Comparison of ENCODE assay signal across 8 cellular contexts in genomic region chr19:39125554-39126311, GRCh38. TPM values are rescaled to one million over a fixed set of nuclear protein-coding genes. Genes with fewer than 3 reads are reported as not detected.
DNase-seq lines count a peak whose midpoint lies in the region; ATAC-seq and TF ChIP-seq lines count a peak whose summit lies in the region.

Gene PAK4, plus strand, starts transcription at chr19:39125786. Its CDS starts 43,768 bp downstream, at chr19:39169554.

- H3K9me3 ChIP-seq in CD4-positive, alpha-beta memory T cell (ENCODE audit: control insufficient read depth in 1 of 2, low read length in 2 of 2) = no peaks in the 10 kb centered on the region
- H3K9me3 ChIP-seq in ectodermal cell (ENCODE audit: control insufficient read depth, low read length) (no peaks in the 10 kb centered on the region), lower lobe of right lung (no peaks in the 10 kb centered on the region)

- no peaks in the 10 kb centered on the region for H3K36me3 ChIP-seq in CD4-positive, alpha-beta memory T cell (ENCODE audit: insufficient read depth, low read length)
- no peaks in the 10 kb centered on the region for H3K36me3 ChIP-seq in ectodermal cell (ENCODE audit: control insufficient read depth, insufficient read depth, low read length)
- H3K36me3 ChIP-seq in lower lobe of right lung = no peaks in the 10 kb centered on the region

- H3K4me1 Mint-ChIP-seq in CD4-positive, alpha-beta memory T cell = peaks cover 23 to 65% (median 42%) of the 10 kb centered on the region in 4 donors

- peak within 1 kb of the TSS; percentile 95 to 99 (median 98) for H3K4me3 Mint-ChIP-seq in CD4-positive, alpha-beta memory T cell

- peak within 1 kb of the TSS; percentile 76 for H3K27ac ChIP-seq in CD4-positive, alpha-beta memory T cell (ENCODE audit: low read depth, low read length)
- H3K27ac ChIP-seq in ectodermal cell (ENCODE audit: insufficient read depth, low read depth, low read length, poor library complexity, severe bottlenecking) (peak within 1 kb of the TSS; percentile 92), lower lobe of right lung (peak within 1 kb of the TSS; percentile 76)

- POLR2A ChIA-PET in CD4-positive, alpha-beta memory T cell (lab: Charles Lee; ENCODE audit: partially characterized antibody) = interaction anchor here (0.7 to 2.2 kb wide), 5 partner anchors 202 to 320 kb away, joined by 3 to 6 read pairs (median 3); partner anchors contain the start of genes GMFG, MED29, PAF1 and RPS16

- peak within 1 kb of the TSS; percentile 73 to 82 for H3K4me3 ChIP-seq in CD4-positive, alpha-beta memory T cell (ENCODE audit: low read length in 2 of 2)
- peak within 1 kb of the TSS; percentile 89 for H3K4me3 ChIP-seq in ectodermal cell (ENCODE audit: insufficient read depth, low read depth, low read length)
- H3K4me3 ChIP-seq in lower lobe of right lung = peak within 1 kb of the TSS; percentile 92

- peak within 1 kb of the TSS; percentile 95 to 100 (median 99) for H3K27ac Mint-ChIP-seq in CD4-positive, alpha-beta memory T cell

- ATAC-seq in GM19463 (IDR thresholded peaks at IDR 0.05; ENCODE audit: unreplicated experiment) (peak; percentile 98), lower lobe of right lung (peak; percentile 98)

- DNase-seq in CD4-positive, alpha-beta memory T cell = peak; percentile 94 to 96 (median 95)
- peak; percentile 97 for DNase-seq in HS-27A (ENCODE audit: low read depth)
- DNase-seq in NK-92 (lab: John Stamatoyannopoulos, UW; ENCODE audit: unreplicated experiment) = peak; percentile 77
- peak; percentile 93 to 94 for DNase-seq in activated CD8-positive, alpha-beta memory T cell treated with anti-CD3 and anti-CD28 coated beads for 1 hour (ENCODE audit: extremely low read depth in 1 of 2, low read depth in 1 of 2)
- peak; percentile 98 for DNase-seq in lower lobe of right lung
- peak; percentile 98 for DNase-seq in stimulated activated CD4-positive, alpha-beta T cell treated with anti-CD3 and anti-CD28 coated beads, TNF-alpha, amount 100 ng/mL, for 24 hours (ENCODE audit: low read depth in 3 of 3)

- peaks cover 3% of the 10 kb centered on the region in 2 donors for H3K27me3 Mint-ChIP-seq in CD4-positive, alpha-beta memory T cell

- peaks cover 0 to 2% of the 10 kb centered on the region in 2 donors for H3K36me3 Mint-ChIP-seq in CD4-positive, alpha-beta memory T cell

- intact Hi-C loops in CD4-positive, alpha-beta memory T cell (cut with micrococcal nuclease) = loop anchor here (1.0 to 5.0 kb wide), 2 partner anchors 217 to 267 kb away; partner anchors contain the start of genes MED29, PAF1 and SAMD4B
- intact Hi-C loops in lower lobe of right lung (cut with DNase I) = loop anchor here (10.0 kb wide), 1 partner anchor 199 kb away; the partner anchor contains the start of gene LRFN1

- CTCF ChIA-PET in CD4-positive, alpha-beta memory T cell (lab: Charles Lee; ENCODE audit: partially characterized antibody) = interaction anchor here (0.9 to 8.0 kb wide), 3 partner anchors 15 to 203 kb away, joined by 3 to 57 read pairs (median 4); no protein-coding TSS in a partner anchor

- TF ChIP-seq CTCF in lower lobe of right lung (IDR thresholded peaks at IDR 0.05) = no peak

- no peaks in the 10 kb centered on the region for H3K27me3 ChIP-seq in CD4-positive, alpha-beta memory T cell (ENCODE audit: insufficient read depth, low read length)
- H3K27me3 ChIP-seq in ectodermal cell (ENCODE audit: control insufficient read depth, insufficient read depth, low read length, poor library complexity, severe bottlenecking) (no peaks in the 10 kb centered on the region), lower lobe of right lung (ENCODE audit: low read depth) (no peaks in the 10 kb centered on the region)

- WGBS in ectodermal cell, 2 experiments = 1% methylated on average over 64 of the region's 64 CpGs

- peaks cover 26% of the 10 kb centered on the region for H3K4me1 ChIP-seq in CD4-positive, alpha-beta memory T cell (ENCODE audit: insufficient read depth, low read length)
- H3K4me1 ChIP-seq in ectodermal cell (ENCODE audit: control insufficient read depth, insufficient read depth, low read length) (peaks cover 10% of the 10 kb centered on the region), lower lobe of right lung (peaks cover 64% of the 10 kb centered on the region)

- no peaks in the 10 kb centered on the region for H3K9me3 Mint-ChIP-seq in CD4-positive, alpha-beta memory T cell

RNA-seq across cellular contexts. Expression of gene PAK4, which starts in this region (rescaled TPM):
- 10 to 100 TPM; 13.1 to 15.7 TPM for total RNA-seq in CD4-positive, alpha-beta memory T cell
- polyA plus RNA-seq in CD4-positive, alpha-beta memory T cell = 1 to 10 TPM; 1.3 to 2.9 TPM
- polyA plus RNA-seq in ectodermal cell (2013, experiment 1 of 4) = 80.6 TPM
- polyA plus RNA-seq in ectodermal cell (2013, experiment 2 of 4) = 78.7 TPM
- polyA plus RNA-seq in ectodermal cell (2013, experiment 3 of 4) = 72.7 TPM
- 66.4 TPM for polyA plus RNA-seq in ectodermal cell (2013, experiment 4 of 4)
- total RNA-seq in lower lobe of right lung = 73.0 TPM

Comparison
In these comparisons a context has a peak if more than half of its experiments do, and no peak if none do; other contexts are left out.
1. Peak in every context shown above with its lines: DNase-seq, ATAC-seq, H3K4me3 ChIP-seq and H3K27ac ChIP-seq.